9 cellular contexts compared by ENCODE assay signal in the genomic region with DNA sequence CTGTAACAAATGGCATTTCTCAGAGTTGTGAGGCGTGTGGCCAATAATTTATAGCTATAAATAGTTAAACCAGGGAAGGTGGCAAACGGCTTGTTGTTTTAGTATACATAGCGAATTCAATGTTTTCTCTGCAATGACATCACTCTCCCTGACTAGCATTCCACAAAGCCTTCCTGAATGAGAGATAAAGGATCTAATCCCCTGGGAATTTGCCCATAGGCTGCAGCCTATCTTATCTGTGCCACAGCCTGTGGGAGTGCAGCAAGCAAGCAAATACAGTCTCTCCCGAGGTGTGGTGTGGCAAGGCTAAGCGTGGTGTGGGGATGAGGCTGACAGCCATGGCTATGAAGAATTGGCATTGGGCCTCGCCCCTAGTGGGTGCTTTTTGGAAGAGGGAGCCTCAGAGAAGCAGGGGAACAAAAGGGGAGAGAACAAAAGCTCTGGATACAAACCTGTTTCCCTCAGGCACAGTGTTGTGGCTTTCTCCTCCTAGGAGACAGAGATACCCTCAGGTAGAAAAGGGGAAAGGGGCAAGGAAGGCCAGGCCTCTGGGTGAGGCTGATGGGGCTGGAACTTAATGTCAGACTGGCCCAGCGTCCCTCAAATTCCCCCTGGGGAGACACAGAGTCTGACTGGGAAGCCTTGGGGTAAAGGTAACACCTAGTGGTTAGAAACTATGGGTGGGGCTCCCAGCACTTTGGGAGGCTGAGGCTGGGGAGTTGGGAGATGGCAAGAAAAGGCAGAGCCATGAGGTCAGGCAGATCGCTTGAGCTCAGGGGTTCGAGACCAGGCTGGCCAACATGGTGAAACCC. TPM values are rescaled to one million over a fixed set of nuclear protein-coding genes. Genes with fewer than 3 reads are reported as not detected.
DNase-seq lines count a peak whose midpoint lies in the region; ATAC-seq, FAIRE-seq and TF ChIP-seq lines count a peak whose summit lies in the region.
"Had no signal": no experiment of that assay in that cellular context is flagged by ENCODE, and none has a peak within 500 bp of the region (broad histone marks: within the 10 kb centered on the region; RNA-seq: fewer than 3 reads in every experiment).

No MANE protein-coding gene starts in this region.

- H2BK120ac ChIP-seq in mesenchymal stem cell (ENCODE audit: low read depth, low read length) = no peak overlapping the region

- no peak overlapping the region for H2BK15ac ChIP-seq in mesenchymal stem cell (ENCODE audit: low read depth, poor library complexity, severe bottlenecking)

- peak overlapping the region in 1 of 2 experiments; percentile 49 for H3K14ac ChIP-seq in mesenchymal stem cell (ENCODE audit: low read length in 2 of 2)

- no peaks in the 10 kb centered on the region for H3K27me3 ChIP-seq in bronchial epithelial cell (ENCODE audit: control insufficient read depth, insufficient read depth, low read length)
- H3K27me3 ChIP-seq in mesenchymal stem cell (ENCODE audit: control insufficient read depth in 1 of 2, insufficient read depth in 1 of 2, low read length in 2 of 2) = no peaks in the 10 kb centered on the region

- DNase-seq in D721Med (ENCODE audit: insufficient read length, low spot score) (peak; percentile 92), LoVo (ENCODE audit: low spot score) (peak; percentile 25), bronchial epithelial cell (ENCODE audit: low read depth) (peak; percentile 91), mesenchymal stem cell (peak; percentile 88), NCI-H128 (lab: John Stamatoyannopoulos, UW; ENCODE audit: unreplicated experiment) (no peak), pons (ENCODE audit: low spot score) (no peak)

- H3K79me1 ChIP-seq in mesenchymal stem cell (replicated peaks; ENCODE audit: low read length, poor library complexity, severe bottlenecking) = peaks cover 3% of the 10 kb centered on the region

- peak overlapping the region in 1 of 2 experiments; percentile 65 for H3K18ac ChIP-seq in mesenchymal stem cell (ENCODE audit: low read depth in 1 of 2, low read length in 2 of 2)

- H4K8ac ChIP-seq in mesenchymal stem cell (ENCODE audit: low read length) = no peak overlapping the region

- peak overlapping the region; percentile 88 for H2BK5ac ChIP-seq in mesenchymal stem cell (ENCODE audit: low read depth, low read length, poor library complexity, severe bottlenecking)

- no peak overlapping the region for H3K4me2 ChIP-seq in mesenchymal stem cell (ENCODE audit: low read length, poor library complexity, severe bottlenecking)

- H3K4me3 ChIP-seq in bronchial epithelial cell (ENCODE audit: low read depth, low read length) (no peak overlapping the region), mesenchymal stem cell (ENCODE audit: insufficient read depth in 1 of 2, low read depth in 1 of 2, low read length in 2 of 2) (no peak overlapping the region)

- no peaks in the 10 kb centered on the region for H3K9me3 ChIP-seq in mesenchymal stem cell (ENCODE audit: control insufficient read depth, low read length)

- no peak overlapping the region for H4K91ac ChIP-seq in mesenchymal stem cell (ENCODE audit: low read length)

- H2AK5ac ChIP-seq in mesenchymal stem cell (ENCODE audit: low read length, severe bottlenecking) = peak overlapping the region; percentile 98

- no peak overlapping the region for H2AFZ ChIP-seq in mesenchymal stem cell (ENCODE audit: low read depth, low read length)

- no peak overlapping the region for H2BK12ac ChIP-seq in mesenchymal stem cell (ENCODE audit: low read length in 2 of 2)

- H3K27ac ChIP-seq in mesenchymal stem cell (ENCODE audit: low read length, poor library complexity, severe bottlenecking) = peak overlapping the region; percentile 89

- peak overlapping the region in 1 of 2 experiments; percentile 15 for H3K4ac ChIP-seq in mesenchymal stem cell (ENCODE audit: low read depth in 1 of 2, low read length in 2 of 2)

- H3K23ac ChIP-seq in mesenchymal stem cell (ENCODE audit: low read length in 2 of 2) = no peak overlapping the region

- 54% methylated on average over 7 of the region's 9 CpGs for WGBS in mesenchymal stem cell

- no peak for ATAC-seq in GM21515 (IDR thresholded peaks at IDR 0.05; ENCODE audit: unreplicated experiment)
- ATAC-seq in HG02840 (IDR thresholded peaks at IDR 0.05; ENCODE audit: low FRiP score, unreplicated experiment) = no peak

- FAIRE-seq in D721Med (lab: Jason Lieb, UNC) (no peak), bronchial epithelial cell (lab: Jason Lieb, UNC) (no peak)

- H3K36me3 ChIP-seq in bronchial epithelial cell (ENCODE audit: control insufficient read depth, insufficient read depth, low read length) (peaks cover 27% of the 10 kb centered on the region), mesenchymal stem cell (ENCODE audit: control insufficient read depth in 1 of 2, insufficient read depth in 2 of 2, low read depth in 1 of 2, low read length in 2 of 2) (peaks cover 35 to 46% of the 10 kb centered on the region in 2 experiments)

- H3K4me1 ChIP-seq in mesenchymal stem cell (ENCODE audit: control insufficient read depth, insufficient read depth, low read depth, low read length) = peaks cover 44% of the 10 kb centered on the region

- TF ChIP-seq CTCF in D721Med (IDR thresholded peaks at IDR 0.05; ENCODE audit: insufficient read depth, missing control alignments) = no peak
- no peak for TF ChIP-seq CTCF in bronchial epithelial cell (IDR thresholded peaks at IDR 0.05; ENCODE audit: insufficient read depth, low read length, severe bottlenecking)

- H3K9ac ChIP-seq in mesenchymal stem cell (ENCODE audit: low read length) = peak overlapping the region; percentile 27

RNA-seq across cellular contexts. Expression of gene TAGLN2, which starts 8.9 kb away (rescaled TPM):
- 265 and 283 TPM in 2 replicates for total RNA-seq in bronchial epithelial cell
- polyA plus RNA-seq in mesenchymal stem cell (2013, experiment 1 of 2) = 328 TPM
- polyA plus RNA-seq in mesenchymal stem cell (2013, experiment 2 of 2) = 330 TPM

RNA-seq across cellular contexts. Expression of gene CFAP45, which starts 16.5 kb away (rescaled TPM):
- 0.53 and 0.90 TPM in 2 replicates for total RNA-seq in bronchial epithelial cell
- 0.86 TPM for polyA plus RNA-seq in mesenchymal stem cell (2013, experiment 1 of 2)
- polyA plus RNA-seq in mesenchymal stem cell (2013, experiment 2 of 2) = 0.71 TPM

RNA-seq across cellular contexts. Expression of gene IGSF9, which starts 29.0 kb away (rescaled TPM):
- 6.3 and 16.8 TPM in 2 replicates for total RNA-seq in bronchial epithelial cell
- polyA plus RNA-seq in mesenchymal stem cell (2013, experiment 1 of 2) = 0.03 TPM
- polyA plus RNA-seq in mesenchymal stem cell (2013, experiment 2 of 2) = 0.03 TPM

RNA-seq across cellular contexts. Expression of gene SLAMF9, which starts 37.6 kb away (rescaled TPM):
- 10.0 and 16.6 TPM in 2 replicates for total RNA-seq in bronchial epithelial cell
- polyA plus RNA-seq in mesenchymal stem cell (2013, experiment 1 of 2) = not detected
- polyA plus RNA-seq in mesenchymal stem cell (2013, experiment 2 of 2) = not detected
- polyA plus RNA-seq: neural cell had no signal

RNA-seq across cellular contexts. Expression of gene VSIG8, which starts 54.0 kb away (rescaled TPM):
- total RNA-seq in bronchial epithelial cell = not detected in 2 replicates
- polyA plus RNA-seq in mesenchymal stem cell (2013, experiment 1 of 2) = not detected
- polyA plus RNA-seq in mesenchymal stem cell (2013, experiment 2 of 2) = not detected

Comparison
In these comparisons a context has a peak if more than half of its experiments do, and no peak if none do; other contexts are left out.
1. DNase-seq: peak in D721Med (single experiment), LoVo (single experiment), bronchial epithelial cell (single experiment) and mesenchymal stem cell (single experiment); none in NCI-H128 (single experiment) and pons (single experiment).